1 cellular context compared by ENCODE assay signal in the genomic region with DNA sequence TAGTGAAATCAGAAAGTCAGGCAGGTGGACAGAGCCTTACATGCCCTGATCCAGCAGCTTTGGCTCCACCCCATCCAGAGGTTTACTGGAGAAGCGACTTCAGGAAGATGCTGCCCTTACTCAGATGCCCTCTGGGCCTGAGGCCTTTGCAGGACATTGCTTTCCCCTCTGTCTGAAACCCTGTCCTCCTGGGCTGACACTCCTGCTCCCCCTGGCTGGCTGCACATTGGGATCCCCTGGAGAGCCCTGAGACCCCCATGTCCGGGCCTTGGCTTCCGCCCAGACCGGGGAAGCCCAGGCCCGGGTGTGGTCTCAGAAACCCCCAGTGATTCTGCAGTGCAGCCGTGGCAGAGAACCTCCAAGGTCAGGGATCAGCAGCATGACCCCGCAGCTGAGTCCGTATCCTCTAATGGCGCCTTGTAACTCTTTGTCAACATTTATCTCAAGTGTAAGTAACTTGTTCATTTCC.
TF ChIP-seq lines count a peak whose summit lies in the region.

No MANE protein-coding gene starts in this region.

TF ChIP-seq in GM23338, 12 proteins besides CTCF, POLR2A, EP300 and RAD21:
- TF ChIP-seq EZH2phosphoT487 (IDR thresholded peaks at IDR 0.05; ENCODE audit: unreplicated experiment) (no peak), STAT1 (IDR thresholded peaks at IDR 0.05; ENCODE audit: unreplicated experiment) (no peak), POLR2AphosphoS5 (IDR thresholded peaks at IDR 0.05; ENCODE audit: low read depth) (no peak)
